Comparison of ENCODE assay signal across 23 cellular contexts in genomic region chr4:47238697-47239096, GRCh38.
DNase-seq lines count a peak whose midpoint lies in the region; ATAC-seq, FAIRE-seq and TF ChIP-seq lines count a peak whose summit lies in the region.
"Had no signal": no experiment of that assay in that cellular context is flagged by ENCODE, and none has a peak within 500 bp of the region (broad histone marks: within the 10 kb centered on the region; RNA-seq: fewer than 3 reads in every experiment).

No MANE protein-coding gene starts in this region.

- H3K9me3 ChIP-seq in SK-N-SH (no peaks in the 10 kb centered on the region), astrocyte (ENCODE audit: insufficient read depth, low read depth, low read length) (no peaks in the 10 kb centered on the region), tibial artery (no peaks in the 10 kb centered on the region)

- H3K36me3 Mint-ChIP-seq in astrocyte (ENCODE audit: low read depth, unreplicated experiment) = no peaks in the 10 kb centered on the region
- H3K36me3 Mint-ChIP-seq: CD8-positive, alpha-beta T cell had no signal

- no peak for FAIRE-seq in astrocyte (lab: Jason Lieb, UNC)
- FAIRE-seq: H54, K562 had no signal

- no peaks in the 10 kb centered on the region for H3K9me2 ChIP-seq in SK-N-SH

- no peak overlapping the region for H3K4me2 ChIP-seq in SK-N-SH
- H3K4me2 ChIP-seq in astrocyte (ENCODE audit: low read length) = no peak overlapping the region

- no peak overlapping the region for H3K4me3 Mint-ChIP-seq in astrocyte (ENCODE audit: unreplicated experiment)
- H3K4me3 Mint-ChIP-seq: CD8-positive, alpha-beta T cell had no signal

- peaks cover 11% of the 10 kb centered on the region for H3F3A ChIP-seq in SK-N-SH (replicated peaks; ENCODE audit: insufficient read depth)

- peaks cover 0 to 16% of the 10 kb centered on the region in 2 experiments; a peak in 1 of 4 replicates for H3K4me1 ChIP-seq in SK-N-SH (ENCODE audit: control insufficient read depth in 1 of 2, insufficient read depth in 2 of 2, low read depth in 1 of 2, low read length in 1 of 2)
- H3K4me1 ChIP-seq in astrocyte (ENCODE audit: insufficient read depth, low read length) = no peaks in the 10 kb centered on the region
- peaks cover 0 to 12% (median 0%) of the 10 kb centered on the region in 4 donors for H3K4me1 ChIP-seq in tibial artery

- H3K4me1 Mint-ChIP-seq in astrocyte (ENCODE audit: low read depth, unreplicated experiment) = no peaks in the 10 kb centered on the region

- no peak for TF ChIP-seq EP300 in SK-N-SH (IDR thresholded peaks at IDR 0.05; ENCODE audit: borderline replicate concordance in 1 of 2, low read depth in 1 of 2, low read length in 1 of 2)

- H3K27me3 ChIP-seq in SK-N-SH (ENCODE audit: insufficient read depth) = no peaks in the 10 kb centered on the region
- no peaks in the 10 kb centered on the region for H3K27me3 ChIP-seq in astrocyte (ENCODE audit: insufficient read depth, low read length)
- H3K27me3 ChIP-seq in tibial artery = no peaks in the 10 kb centered on the region

- intact Hi-C loops in tibial artery (cut with DNase I; ENCODE audit: low total_unique reads) = no loop called here

- CTCF ChIA-PET in SK-N-SH (lab: Yijun Ruan, JAX) = interaction anchor here (0.8 to 1.2 kb wide), 2 partner anchors 10 to 145 kb away, joined by 3 to 4 read pairs; no protein-coding TSS in a partner anchor

- H3K27ac Mint-ChIP-seq in astrocyte (ENCODE audit: unreplicated experiment) = no peak overlapping the region
- H3K27ac Mint-ChIP-seq: CD8-positive, alpha-beta T cell had no signal

- no peaks in the 10 kb centered on the region for H3K27me3 Mint-ChIP-seq in astrocyte (ENCODE audit: low read depth, unreplicated experiment)

- TF ChIP-seq RAD21 in SK-N-SH (IDR thresholded peaks at IDR 0.05; ENCODE audit: low read length) = no peak

- peak overlapping the region in 1 of 2 experiments; percentile 74; a peak in 2 of 4 replicates for H3K27ac ChIP-seq in SK-N-SH (ENCODE audit: low read depth in 2 of 2, low read length in 1 of 2)
- no peak overlapping the region for H3K27ac ChIP-seq in astrocyte (ENCODE audit: low read depth, low read length)
- no peak overlapping the region for H3K27ac ChIP-seq in tibial artery
- H3K27ac ChIP-seq: 22Rv1 had no signal

- no peak overlapping the region for H3K4me3 ChIP-seq in SK-N-SH (ENCODE audit: low read depth in 2 of 2, low read length in 1 of 2)
- H3K4me3 ChIP-seq in astrocyte (ENCODE audit: insufficient read depth, low read depth, low read length) = no peak overlapping the region
- no peak overlapping the region for H3K4me3 ChIP-seq in tibial artery
- H3K4me3 ChIP-seq: K562 had no signal

- H3K9me3 Mint-ChIP-seq in astrocyte (ENCODE audit: unreplicated experiment) = peaks cover 8% of the 10 kb centered on the region
- H3K9me3 Mint-ChIP-seq: CD8-positive, alpha-beta T cell had no signal

- H3K79me2 ChIP-seq in SK-N-SH (ENCODE audit: insufficient read depth) = no peaks in the 10 kb centered on the region
- H3K79me2 ChIP-seq in astrocyte (ENCODE audit: insufficient read depth, low read length) = no peaks in the 10 kb centered on the region

- 5% methylated on average over 1 of the region's 1 CpG for WGBS in SK-N-SH (ENCODE audit: low lambda C conversion rate)

- DNase-seq in SK-N-SH = no peak
- peak; percentile 21 for DNase-seq in astrocyte (ENCODE audit: low read depth)
- DNase-seq in hepatic stellate cell (ENCODE audit: low spot score) = peak; percentile 20
- DNase-seq in stromal cell of bone marrow (ENCODE audit: low read depth) = peak; percentile 30
- no peak for DNase-seq in activated effector memory CD4-positive, alpha-beta T cell treated with anti-CD3 and anti-CD28 coated beads, Interleukin-2, amount 50 U/mL, for 16 hours
- DNase-seq in tibial artery = no peak
- no peak for DNase-seq in left lobe of liver (ENCODE audit: low spot score)
- DNase-seq: AML-193; C1 segment of cervical spinal cord; CD8-positive, alpha-beta T cell; DMS153; GF-D8; NCI-H1092; NCI-H1436; NCI-H187 treated with DMSO at 0.1 percent for 48 hours; NCI-H2227 treated with DMSO at 0.1 percent for 48 hours; NCI-H510A; NK-92 treated with Interleukin-12 subunit alpha and Interleukin-12 subunit beta, amount 100 ng/mL, for 24 hours had no signal

- H3K9ac ChIP-seq in SK-N-SH (no peak overlapping the region), astrocyte (ENCODE audit: low read length) (no peak overlapping the region)

- ATAC-seq in SK-N-SH treated with all-trans-retinoic acid at 6 μM for 48 hours = no peak
- ATAC-seq in left lobe of liver = no peak
- ATAC-seq: CD8-positive, alpha-beta T cell; K562; Panc1 had no signal

- H4K20me1 ChIP-seq in SK-N-SH (ENCODE audit: insufficient read depth) (no peaks in the 10 kb centered on the region), astrocyte (ENCODE audit: insufficient read depth, low read length) (no peaks in the 10 kb centered on the region)

- no peaks in the 10 kb centered on the region for H3K36me3 ChIP-seq in SK-N-SH (replicated peaks in 1 of 2; ENCODE audit: control insufficient read depth in 1 of 2, insufficient read depth in 2 of 2, low read length in 1 of 2)
- H3K36me3 ChIP-seq in astrocyte (ENCODE audit: insufficient read depth, low read length) = no peaks in the 10 kb centered on the region
- H3K36me3 ChIP-seq in tibial artery = no peaks in the 10 kb centered on the region

- TF ChIP-seq CTCF in SK-N-SH (IDR thresholded peaks at IDR 0.05) (no peak), astrocyte (IDR thresholded peaks at IDR 0.05; ENCODE audit: insufficient read depth, low read depth, low read length) (no peak), tibial artery (IDR thresholded peaks at IDR 0.05) (no peak)

- H2AFZ ChIP-seq in SK-N-SH (ENCODE audit: low read depth) (0 out of 2 replicates have a peak overlapping the region, but pooled peaks have one; percentile 55), astrocyte (ENCODE audit: low read depth, low read length) (no peak overlapping the region)

- POLR2A ChIA-PET in SK-N-SH (lab: Yijun Ruan, JAX) = no interaction called here

TF ChIP-seq in SK-N-SH, 30 proteins besides CTCF, POLR2A, EP300 and RAD21:
- TF ChIP-seq ZBTB33 (IDR thresholded peaks at IDR 0.05; ENCODE audit: borderline replicate concordance, low read depth) (no peak), TCF12 (IDR thresholded peaks at IDR 0.05) (no peak), ELF1 (IDR thresholded peaks at IDR 0.05) (no peak)

TF ChIP-seq in SK-N-SH treated with all-trans-retinoic acid at 6 μM for 48 hours, 23 proteins besides CTCF, POLR2A, EP300 and RAD21:
- TF ChIP-seq PATZ1 (CRISPR knock-in tag; IDR thresholded peaks at IDR 0.05; ENCODE audit: borderline replicate concordance) = no peak
- no peak for TF ChIP-seq CREB5 (CRISPR knock-in tag; IDR thresholded peaks at IDR 0.05; ENCODE audit: low read depth)
- TF ChIP-seq TCF4 (CRISPR knock-in tag; IDR thresholded peaks at IDR 0.05; ENCODE audit: borderline replicate concordance) = no peak
- TF ChIP-seq PPARA (CRISPR knock-in tag; IDR thresholded peaks at IDR 0.05; ENCODE audit: borderline replicate concordance) = no peak
- TF ChIP-seq ARNTL (CRISPR knock-in tag; IDR thresholded peaks at IDR 0.05; ENCODE audit: borderline replicate concordance, low read depth) = no peak
- no peak for TF ChIP-seq RARB (CRISPR knock-in tag; IDR thresholded peaks at IDR 0.05)
- TF ChIP-seq GLIS3 (CRISPR knock-in tag; IDR thresholded peaks at IDR 0.05) = no peak
- no peak for TF ChIP-seq ISL1 (CRISPR knock-in tag; IDR thresholded peaks at IDR 0.05)
- TF ChIP-seq ESRRG (CRISPR knock-in tag; IDR thresholded peaks at IDR 0.05) = no peak
- no peak for TF ChIP-seq TOX (CRISPR knock-in tag; IDR thresholded peaks at IDR 0.05; ENCODE audit: borderline replicate concordance)
- no peak for TF ChIP-seq ZFP3 (CRISPR knock-in tag; IDR thresholded peaks at IDR 0.05)
- no peak for TF ChIP-seq ZNF70 (CRISPR knock-in tag; IDR thresholded peaks at IDR 0.05)
- TF ChIP-seq ZNF565 (CRISPR knock-in tag; conservative IDR thresholded peaks at IDR 0.05; ENCODE audit: low read depth) = no peak
- no peak for TF ChIP-seq CSDC2 (CRISPR knock-in tag; IDR thresholded peaks at IDR 0.05)
- no peak for TF ChIP-seq ZFP30 (CRISPR knock-in tag; IDR thresholded peaks at IDR 0.05)

Comparison
In these comparisons a context has a peak if more than half of its experiments do, and no peak if none do; other contexts are left out.
1. DNase-seq: peak in astrocyte (single experiment), hepatic stellate cell (single experiment) and stromal cell of bone marrow (single experiment); none in SK-N-SH (single experiment), activated effector memory CD4-positive, alpha-beta T cell treated with anti-CD3 and anti-CD28 coated beads, Interleukin-2, amount 50 U/mL, for 16 hours (single experiment), tibial artery (0 of 2) and left lobe of liver (single experiment).